In the genomic region with DNA sequence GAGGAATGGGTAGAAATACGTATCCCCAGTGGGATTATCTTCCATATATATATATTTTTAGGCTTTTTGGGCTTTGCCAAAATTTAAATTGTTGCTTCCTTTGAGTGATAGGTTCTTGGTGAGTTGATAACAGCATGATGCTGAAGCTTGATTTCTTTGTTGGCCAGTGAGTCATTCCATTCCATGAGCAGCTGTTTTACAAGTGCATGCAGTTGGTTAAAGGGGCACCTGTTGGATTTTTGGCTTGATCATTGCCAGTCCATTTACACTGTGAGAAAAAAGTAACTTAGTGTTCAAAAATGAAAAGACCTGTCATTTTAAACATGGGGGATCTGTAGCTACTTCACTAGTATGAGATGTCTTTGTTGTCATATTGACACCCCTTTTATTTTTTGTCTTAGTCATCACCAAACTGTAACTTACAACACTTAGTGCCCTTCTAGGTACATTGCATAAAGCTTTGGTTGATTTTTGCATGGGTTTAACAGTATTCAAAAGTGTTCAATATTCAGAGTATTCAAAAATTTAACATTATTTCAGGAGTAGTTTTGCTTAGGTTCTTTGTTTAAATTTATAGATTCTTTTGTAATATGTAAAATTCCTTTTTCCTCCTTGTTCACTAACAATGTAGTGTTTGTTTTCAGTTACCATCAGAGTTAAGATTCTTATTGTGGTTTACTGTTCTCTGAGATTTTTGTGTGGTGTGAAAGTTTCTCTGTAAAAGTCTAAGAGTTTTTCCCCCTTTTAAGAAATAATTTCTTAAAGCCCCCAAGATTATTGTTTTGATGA, we compare ENCODE assay signal across 11 cellular contexts. TPM values are rescaled to one million over a fixed set of nuclear protein-coding genes. Genes with fewer than 3 reads are reported as not detected.
DNase-seq lines count a peak whose midpoint lies in the region; ATAC-seq and TF ChIP-seq lines count a peak whose summit lies in the region.
"Had no signal": no experiment of that assay in that cellular context is flagged by ENCODE, and none has a peak within 500 bp of the region (broad histone marks: within the 10 kb centered on the region; RNA-seq: fewer than 3 reads in every experiment).

No MANE protein-coding gene starts in this region.

- 85 to 94% methylated on average over 1 of the region's 1 CpG for WGBS in testis, 2 donors

- H3K27me3 ChIP-seq in SJCRH30 (no peaks in the 10 kb centered on the region), testis (no peaks in the 10 kb centered on the region), lower lobe of right lung (ENCODE audit: low read depth) (no peaks in the 10 kb centered on the region)

- no peak overlapping the region for H3K4me3 Mint-ChIP-seq in activated T-cell treated with anti-CD3 and anti-CD28 coated beads, Interleukin-2, amount 50 U/mL, for 72 hours
- H3K4me3 Mint-ChIP-seq in stimulated activated naive CD8-positive, alpha-beta T cell treated with anti-CD3 and anti-CD28 coated beads, Interleukin-15, amount 100 ng/mL, for 72 hours: no peak overlapping the region
- H3K4me3 Mint-ChIP-seq: type B pancreatic cell had no signal

- H3K9me3 ChIP-seq in SJCRH30 (replicated peaks) (no peaks in the 10 kb centered on the region), testis (no peaks in the 10 kb centered on the region), lower lobe of right lung (no peaks in the 10 kb centered on the region)
- H3K9me3 ChIP-seq: mucosa of descending colon had no signal

- no peak overlapping the region for H3K4me3 ChIP-seq in SJCRH30
- no peak overlapping the region for H3K4me3 ChIP-seq in testis
- H3K4me3 ChIP-seq in lower lobe of right lung: no peak overlapping the region
- H3K4me3 ChIP-seq: mucosa of descending colon had no signal

- TF ChIP-seq POLR2A in testis (IDR thresholded peaks at IDR 0.05): no peak

- no peaks in the 10 kb centered on the region for H3K27me3 Mint-ChIP-seq in activated T-cell treated with anti-CD3 and anti-CD28 coated beads, Interleukin-2, amount 50 U/mL, for 72 hours (ENCODE audit: low read depth)
- no peaks in the 10 kb centered on the region for H3K27me3 Mint-ChIP-seq in stimulated activated naive CD8-positive, alpha-beta T cell treated with anti-CD3 and anti-CD28 coated beads, Interleukin-15, amount 100 ng/mL, for 72 hours
- H3K27me3 Mint-ChIP-seq: type B pancreatic cell had no signal

- peaks cover 0 to 2% of the 10 kb centered on the region in 2 donors for H3K9me3 Mint-ChIP-seq in activated T-cell treated with anti-CD3 and anti-CD28 coated beads, Interleukin-2, amount 50 U/mL, for 72 hours
- H3K9me3 Mint-ChIP-seq in stimulated activated naive CD8-positive, alpha-beta T cell treated with anti-CD3 and anti-CD28 coated beads, Interleukin-15, amount 100 ng/mL, for 72 hours: no peaks in the 10 kb centered on the region
- H3K9me3 Mint-ChIP-seq: type B pancreatic cell had no signal

- peak overlapping the region; percentile 15 for H3K27ac Mint-ChIP-seq in activated T-cell treated with anti-CD3 and anti-CD28 coated beads, Interleukin-2, amount 50 U/mL, for 72 hours
- no peak overlapping the region for H3K27ac Mint-ChIP-seq in stimulated activated naive CD8-positive, alpha-beta T cell treated with anti-CD3 and anti-CD28 coated beads, Interleukin-15, amount 100 ng/mL, for 72 hours
- H3K27ac Mint-ChIP-seq: type B pancreatic cell had no signal

- peaks cover 35% of the 10 kb centered on the region for H3K4me1 Mint-ChIP-seq in activated T-cell treated with anti-CD3 and anti-CD28 coated beads, Interleukin-2, amount 50 U/mL, for 72 hours (ENCODE audit: low read depth)
- H3K4me1 Mint-ChIP-seq in stimulated activated naive CD8-positive, alpha-beta T cell treated with anti-CD3 and anti-CD28 coated beads, Interleukin-15, amount 100 ng/mL, for 72 hours: peaks cover 34% of the 10 kb centered on the region

- TF ChIP-seq CTCF in testis (IDR thresholded peaks at IDR 0.05) (no peak), lower lobe of right lung (IDR thresholded peaks at IDR 0.05) (no peak)

- H3K27ac ChIP-seq in SJCRH30: peak overlapping the region; percentile 39
- no peak overlapping the region for H3K27ac ChIP-seq in testis
- no peak overlapping the region for H3K27ac ChIP-seq in lower lobe of right lung

- H3K36me3 ChIP-seq in SJCRH30 (no peaks in the 10 kb centered on the region), testis (ENCODE audit: low read depth, missing control alignments) (no peaks in the 10 kb centered on the region), lower lobe of right lung (no peaks in the 10 kb centered on the region)

- peaks cover 0 to 7% of the 10 kb centered on the region in 2 donors for H3K36me3 Mint-ChIP-seq in activated T-cell treated with anti-CD3 and anti-CD28 coated beads, Interleukin-2, amount 50 U/mL, for 72 hours (ENCODE audit: insufficient read depth in 2 of 2)

- H3K4me1 ChIP-seq in SJCRH30 (peaks cover 10% of the 10 kb centered on the region), testis (no peaks in the 10 kb centered on the region), lower lobe of right lung (peaks cover 32% of the 10 kb centered on the region)

- DNase-seq in activated T-cell treated with anti-CD3 and anti-CD28 coated beads, Interleukin-2, amount 50 U/mL, for 72 hours: no peak
- DNase-seq in activated T-cell treated with anti-CD3 and anti-CD28 coated beads for 4 hours: no peak
- peak; percentile 56 to 80 for DNase-seq in SJCRH30
- no peak for DNase-seq in stimulated activated naive CD8-positive, alpha-beta T cell treated with anti-CD3 and anti-CD28 coated beads, Interleukin-15, amount 100 ng/mL, for 72 hours
- no peak for DNase-seq in testis
- DNase-seq in lower lobe of right lung: no peak
- no peak for DNase-seq in AG08396 (ENCODE audit: low spot score)
- DNase-seq: aorta, mucosa of descending colon had no signal

- intact Hi-C loops in testis (cut with DNase I; ENCODE audit: low total_unique reads) (no loop called here), lower lobe of right lung (cut with DNase I) (no loop called here)

- peak; percentile 37 to 58 for ATAC-seq in activated T-cell treated with anti-CD3 and anti-CD28 coated beads, Interleukin-2, amount 50 U/mL, for 72 hours (replicated peaks in 1 of 2)
- ATAC-seq in HG03095 (IDR thresholded peaks at IDR 0.05; ENCODE audit: unreplicated experiment) (peak; percentile 42), lower lobe of right lung (no peak)
- ATAC-seq in stimulated activated naive CD8-positive, alpha-beta T cell treated with anti-CD3 and anti-CD28 coated beads, Interleukin-15, amount 100 ng/mL, for 72 hours: peak; percentile 72
- ATAC-seq: mucosa of descending colon had no signal

RNA-seq across cellular contexts. Expression of a gene that starts 8.8 kb away (rescaled TPM):
- 10 to 100 TPM; 31.5 to 33.4 TPM for total RNA-seq in activated T-cell treated with anti-CD3 and anti-CD28 coated beads, Interleukin-2, amount 50 U/mL, for 72 hours
- 49.8 and 69.9 TPM in 2 replicates for total RNA-seq in SJCRH30 (2014; rRNA removed; shearing (Covaris generic))
- total RNA-seq in testis (10 to 100 TPM; 67.3 to 69.0 TPM), lower lobe of right lung (93.7 TPM)
- 6.7 TPM for polyA plus RNA-seq in testis (ENCODE audit: insufficient read depth, low read depth, low replicate concordance)

Comparison
In these comparisons a context has a peak if more than half of its experiments do, and no peak if none do; other contexts are left out.
1. ATAC-seq: peak in activated T-cell treated with anti-CD3 and anti-CD28 coated beads, Interleukin-2, amount 50 U/mL, for 72 hours (2 of 2), HG03095 (single experiment) and stimulated activated naive CD8-positive, alpha-beta T cell treated with anti-CD3 and anti-CD28 coated beads, Interleukin-15, amount 100 ng/mL, for 72 hours (single experiment); none in lower lobe of right lung (0 of 2).
2. DNase-seq: peak in SJCRH30 (2 of 2); none in activated T-cell treated with anti-CD3 and anti-CD28 coated beads, Interleukin-2, amount 50 U/mL, for 72 hours (0 of 2), activated T-cell treated with anti-CD3 and anti-CD28 coated beads for 4 hours (single experiment), stimulated activated naive CD8-positive, alpha-beta T cell treated with anti-CD3 and anti-CD28 coated beads, Interleukin-15, amount 100 ng/mL, for 72 hours (0 of 2), testis (single experiment), lower lobe of right lung (single experiment) and AG08396 (single experiment).